10 cellular contexts compared by ENCODE assay signal in genomic region chr10:128525444-128525843, GRCh38.
"Had no signal": no experiment of that assay in that cellular context is flagged by ENCODE, and none has a peak within 500 bp of the region (broad histone marks: within the 10 kb centered on the region; RNA-seq: fewer than 3 reads in every experiment).

No MANE protein-coding gene starts in this region.

- H3K4me3 ChIP-seq: GM23248 had no signal

- H3K4me3 Mint-ChIP-seq: H9, HFFc6 had no signal

- FAIRE-seq: H1, H54, HepG2 had no signal

- ATAC-seq: HepG2 had no signal

- H2AFZ ChIP-seq: GM23248 had no signal

- H3K9me3 Mint-ChIP-seq: H9 had no signal

- DNase-seq: GM23248, H9, HCEC 1CT, HFFc6, KBM-7 had no signal

- H3K27ac Mint-ChIP-seq: H9, HFFc6, IgD-negative memory B cell had no signal

- H3K27ac ChIP-seq: GM23248, HL-60 had no signal

- H3K4me1 Mint-ChIP-seq: IgD-negative memory B cell had no signal
